Comparison of ENCODE assay signal across 10 cellular contexts in genomic region chr1:159867322-159868064, GRCh38. TPM values are rescaled to one million over a fixed set of nuclear protein-coding genes. Genes with fewer than 3 reads are reported as not detected.
DNase-seq lines count a peak whose midpoint lies in the region; ATAC-seq, FAIRE-seq and TF ChIP-seq lines count a peak whose summit lies in the region.
"Had no signal": no experiment of that assay in that cellular context is flagged by ENCODE, and none has a peak within 500 bp of the region (broad histone marks: within the 10 kb centered on the region; RNA-seq: fewer than 3 reads in every experiment).

No MANE protein-coding gene starts in this region.

- no peaks in the 10 kb centered on the region for H3K4me1 ChIP-seq in endothelial cell of umbilical vein (ENCODE audit: control insufficient read depth, extremely low read depth, insufficient read depth, low read length)

- TF ChIP-seq POLR2A in endothelial cell of umbilical vein (IDR thresholded peaks at IDR 0.05; ENCODE audit: low read depth, low read length), result no peak

- peak; percentile 36 for DNase-seq in ELF-1 (ENCODE audit: low read depth, low spot score)
- DNase-seq in NCI-H2227 treated with DMSO at 0.1 percent for 48 hours (lab: John Stamatoyannopoulos, UW), result peak; percentile 24
- DNase-seq in endothelial cell of umbilical vein (ENCODE audit: low read depth, low spot score), result peak; percentile 16
- DNase-seq in nephron progenitor cell, result peak; percentile 26
- DNase-seq in central memory CD4-positive, alpha-beta T cell, result no peak
- DNase-seq: activated CD8-positive, alpha-beta memory T cell treated with anti-CD3 and anti-CD28 coated beads, Interleukin-2, amount 50 U/mL, for 4 hours; GDM1 had no signal

- BruUV-seq in endothelial cell of umbilical vein (replicated peaks; lab: Mats Ljungman, UMichigan), result no TSS peak

- no peak overlapping the region for H3K27ac Mint-ChIP-seq in nephron progenitor cell

- no peak for FAIRE-seq in endothelial cell of umbilical vein (lab: Jason Lieb, UNC)

- H3K79me2 ChIP-seq in endothelial cell of umbilical vein (ENCODE audit: control insufficient read depth, insufficient read depth, low read length), result no peaks in the 10 kb centered on the region

- dilution Hi-C loops in endothelial cell of umbilical vein (cut with MboI; ENCODE audit: extremely low pct_ligation_motif_present, low sequenced_read_pairs), result no loop called here

- no peaks in the 10 kb centered on the region for H3K9me3 Mint-ChIP-seq in nephron progenitor cell

- H3K36me3 ChIP-seq in endothelial cell of umbilical vein (ENCODE audit: control insufficient read depth in 2 of 2, extremely low read depth in 1 of 2, insufficient read depth in 2 of 2, low read length in 2 of 2), result no peaks in the 10 kb centered on the region

- H3K9ac ChIP-seq in endothelial cell of umbilical vein (replicated peaks; ENCODE audit: extremely low read depth, insufficient read depth, low read length), result no peak overlapping the region

- no peaks in the 10 kb centered on the region for H4K20me1 ChIP-seq in endothelial cell of umbilical vein (replicated peaks; ENCODE audit: control insufficient read depth, extremely low read depth, insufficient read depth, low read length)

- H3K4me3 Mint-ChIP-seq in nephron progenitor cell, result no peak overlapping the region

- peaks cover 36% of the 10 kb centered on the region for H3K27me3 Mint-ChIP-seq in nephron progenitor cell (ENCODE audit: low read depth, poor library complexity)

- H3K27me3 ChIP-seq in endothelial cell of umbilical vein (ENCODE audit: control insufficient read depth in 2 of 2, insufficient read depth in 2 of 2, low read length in 2 of 2), result no peaks in the 10 kb centered on the region

- TF ChIP-seq CTCF in endothelial cell of umbilical vein (IDR thresholded peaks at IDR 0.05; ENCODE audit: extremely low read depth in 1 of 2, insufficient read depth in 1 of 2, low read depth in 1 of 2, low read length in 2 of 2) (no peak), nephron progenitor cell (IDR thresholded peaks at IDR 0.05) (no peak)

- POLR2A ChIA-PET in endothelial cell of umbilical vein (lab: Charles Lee), result no interaction called here

- H2AFZ ChIP-seq in endothelial cell of umbilical vein (ENCODE audit: low read depth, low read length), result no peak overlapping the region

- intact Hi-C loops in endothelial cell of umbilical vein (cut with micrococcal nuclease), result no loop called here

- no peaks in the 10 kb centered on the region for H3K9me1 ChIP-seq in endothelial cell of umbilical vein (replicated peaks; ENCODE audit: control insufficient read depth, extremely low read depth, insufficient read depth, low read length)

- CTCF ChIA-PET in endothelial cell of umbilical vein (lab: Charles Lee), result interaction anchor here (3.8 kb wide), 1 partner anchor 69 kb away, joined by 14 read pairs; no protein-coding TSS in a partner anchor

- no peaks in the 10 kb centered on the region for H3K9me3 ChIP-seq in endothelial cell of umbilical vein (replicated peaks; ENCODE audit: control insufficient read depth, insufficient read depth, low read length)

- H3K36me3 Mint-ChIP-seq in nephron progenitor cell (ENCODE audit: low read depth), result no peaks in the 10 kb centered on the region

- ATAC-seq in HG03095 (IDR thresholded peaks at IDR 0.05; ENCODE audit: unreplicated experiment) (no peak), HG02571 (IDR thresholded peaks at IDR 0.05; ENCODE audit: unreplicated experiment) (no peak), GM21786 (IDR thresholded peaks at IDR 0.05; ENCODE audit: unreplicated experiment) (no peak)

- no peak overlapping the region for H3K4me2 ChIP-seq in endothelial cell of umbilical vein (ENCODE audit: insufficient read depth, low read length)

- no peak overlapping the region for H3K27ac ChIP-seq in endothelial cell of umbilical vein (ENCODE audit: insufficient read depth, low read depth, low read length)

- H3K4me1 Mint-ChIP-seq in nephron progenitor cell, result peaks cover 23% of the 10 kb centered on the region

- H3K4me3 ChIP-seq in endothelial cell of umbilical vein (replicated peaks in 1 of 3; ENCODE audit: insufficient read depth in 1 of 3, low read depth in 1 of 3, low read length in 3 of 3), result no peak overlapping the region

TF ChIP-seq in endothelial cell of umbilical vein, 7 proteins besides CTCF, POLR2A, EP300 and RAD21:
- no peak for TF ChIP-seq POLR2AphosphoS5 (IDR thresholded peaks at IDR 0.05; ENCODE audit: insufficient read depth, low read depth, low read length)
- TF ChIP-seq EZH2 (IDR thresholded peaks at IDR 0.05; ENCODE audit: borderline replicate concordance, low read depth, low read length, severe bottlenecking), result no peak
- TF ChIP-seq, protein P1, sequence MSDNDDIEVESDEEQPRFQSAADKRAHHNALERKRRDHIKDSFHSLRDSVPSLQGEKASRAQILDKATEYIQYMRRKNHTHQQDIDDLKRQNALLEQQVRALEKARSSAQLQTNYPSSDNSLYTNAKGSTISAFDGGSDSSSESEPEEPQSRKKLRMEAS (IDR thresholded peaks at IDR 0.05; ENCODE audit: insufficient read depth, insufficient read length), result no peak
- TF ChIP-seq GATA2 (IDR thresholded peaks at IDR 0.05; ENCODE audit: insufficient read depth, insufficient read length, low read depth, low read length), result no peak
- no peak for TF ChIP-seq JUN (IDR thresholded peaks at IDR 0.05; ENCODE audit: borderline replicate concordance, insufficient read depth, insufficient read length, low read depth)
- TF ChIP-seq MYC (IDR thresholded peaks at IDR 0.05; ENCODE audit: low read depth, low read length), result no peak
- no peak for TF ChIP-seq FOS (IDR thresholded peaks at IDR 0.05; ENCODE audit: borderline replicate concordance, insufficient read depth, low read length)
TF ChIP-seq in endothelial cell of umbilical vein: peak in this region for 0.

RNA-seq across cellular contexts. Expression of gene VSIG8, which starts 5.0 kb away (rescaled TPM):
- total RNA-seq in endothelial cell of umbilical vein, result 0.18 TPM in 1 of 2 replicates, not detected in the other
- not detected in 2 replicates for polyA plus RNA-seq in endothelial cell of umbilical vein
- polyA plus RNA-seq in endothelial cell of umbilical vein (2011; cell fraction: cytosol; rRNA removed), result 0.09 TPM in 1 of 2 replicates, not detected in the other
- not detected in 2 replicates for polyA plus RNA-seq in endothelial cell of umbilical vein (2011; cell fraction: nucleus; rRNA removed)
- not detected in 2 replicates for polyA plus RNA-seq in endothelial cell of umbilical vein (2012)
- polyA minus RNA-seq in endothelial cell of umbilical vein, result not detected in 2 replicates
- not detected for polyA minus RNA-seq in endothelial cell of umbilical vein (2011; cell fraction: cytosol; rRNA and poly(A)+ RNA removed)
- polyA minus RNA-seq in endothelial cell of umbilical vein (2011; cell fraction: nucleus; rRNA and poly(A)+ RNA removed), result not detected in 2 replicates

RNA-seq across cellular contexts. Expression of gene CFAP45, which starts 32.5 kb away (rescaled TPM):
- 2.1 and 2.5 TPM in 2 replicates for total RNA-seq in endothelial cell of umbilical vein
- 0.13 and 0.25 TPM in 2 replicates for polyA plus RNA-seq in endothelial cell of umbilical vein
- polyA plus RNA-seq in endothelial cell of umbilical vein (2011; cell fraction: cytosol; rRNA removed), result 0.69 and 0.97 TPM in 2 replicates
- polyA plus RNA-seq in endothelial cell of umbilical vein (2011; cell fraction: nucleus; rRNA removed), result 2.2 and 2.7 TPM in 2 replicates
- 0.71 and 1.0 TPM in 2 replicates for polyA plus RNA-seq in endothelial cell of umbilical vein (2012)
- polyA minus RNA-seq in endothelial cell of umbilical vein, result 0.79 TPM in 1 of 2 replicates, not detected in the other
- not detected for polyA minus RNA-seq in endothelial cell of umbilical vein (2011; cell fraction: cytosol; rRNA and poly(A)+ RNA removed)
- polyA minus RNA-seq in endothelial cell of umbilical vein (2011; cell fraction: nucleus; rRNA and poly(A)+ RNA removed), result 0.91 and 2.2 TPM in 2 replicates

RNA-seq across cellular contexts. Expression of gene SLAMF8, which starts 40.8 kb away (rescaled TPM):
- total RNA-seq in endothelial cell of umbilical vein, result not detected in 2 replicates
- not detected in 2 replicates for polyA plus RNA-seq in endothelial cell of umbilical vein
- not detected in 2 replicates for polyA plus RNA-seq in endothelial cell of umbilical vein (2011; cell fraction: cytosol; rRNA removed)
- not detected in 2 replicates for polyA plus RNA-seq in endothelial cell of umbilical vein (2011; cell fraction: nucleus; rRNA removed)
- not detected in 2 replicates for polyA plus RNA-seq in endothelial cell of umbilical vein (2012)
- not detected in 2 replicates for polyA minus RNA-seq in endothelial cell of umbilical vein
- not detected for polyA minus RNA-seq in endothelial cell of umbilical vein (2011; cell fraction: cytosol; rRNA and poly(A)+ RNA removed)
- polyA minus RNA-seq in endothelial cell of umbilical vein (2011; cell fraction: nucleus; rRNA and poly(A)+ RNA removed), result not detected in 2 replicates

RNA-seq across cellular contexts. Expression of gene TAGLN2, which starts 57.8 kb away (rescaled TPM):
- 646 and 750 TPM in 2 replicates for total RNA-seq in endothelial cell of umbilical vein
- polyA plus RNA-seq in endothelial cell of umbilical vein, result 1,279 and 1,305 TPM in 2 replicates
- polyA plus RNA-seq in endothelial cell of umbilical vein (2011; cell fraction: cytosol; rRNA removed), result 932 and 979 TPM in 2 replicates
- 499 and 553 TPM in 2 replicates for polyA plus RNA-seq in endothelial cell of umbilical vein (2011; cell fraction: nucleus; rRNA removed)
- 872 and 924 TPM in 2 replicates for polyA plus RNA-seq in endothelial cell of umbilical vein (2012)
- 382 and 436 TPM in 2 replicates for polyA minus RNA-seq in endothelial cell of umbilical vein
- polyA minus RNA-seq in endothelial cell of umbilical vein (2011; cell fraction: cytosol; rRNA and poly(A)+ RNA removed), result 143 TPM
- polyA minus RNA-seq in endothelial cell of umbilical vein (2011; cell fraction: nucleus; rRNA and poly(A)+ RNA removed), result 115 and 117 TPM in 2 replicates
